12 cellular contexts compared by ENCODE assay signal in the genomic region with DNA sequence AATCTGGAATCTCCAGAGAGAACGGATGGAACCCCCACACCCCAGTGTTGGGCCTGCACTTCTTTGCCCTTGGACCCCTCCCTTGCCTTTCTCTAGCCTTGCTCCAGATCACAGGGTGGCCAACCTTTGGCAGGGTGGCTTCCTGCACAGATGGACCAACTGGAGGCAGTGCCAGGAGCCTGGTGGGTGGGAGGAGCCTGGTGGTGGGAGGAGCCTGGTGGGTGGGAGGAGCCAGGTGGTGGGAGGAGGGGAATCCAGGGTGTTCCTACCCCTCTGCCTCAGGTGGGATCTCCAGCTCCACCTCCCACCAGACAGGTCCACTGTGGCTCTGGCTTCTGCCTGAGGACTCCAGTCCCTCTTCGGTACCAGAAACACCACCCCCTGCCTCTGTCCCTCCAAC. TPM values are rescaled to one million over a fixed set of nuclear protein-coding genes. Genes with fewer than 3 reads are reported as not detected.
A peak's percentile ranks its signal among the peaks of the same experiment; 100 is the strongest.
DNase-seq lines count a peak whose midpoint lies in the region; ATAC-seq, FAIRE-seq and TF ChIP-seq lines count a peak whose summit lies in the region.
"Had no signal": no experiment of that assay in that cellular context is flagged by ENCODE, and none has a peak within 500 bp of the region (broad histone marks: within the 10 kb centered on the region; RNA-seq: fewer than 3 reads in every experiment).

No MANE protein-coding gene starts in this region.

- H3K9ac ChIP-seq in DND-41 (ENCODE audit: low read depth, low read length) (no peak overlapping the region), neural progenitor cell (no peak overlapping the region)
- H3K9ac ChIP-seq: KMS-11 had no signal

- H4K20me1 ChIP-seq in DND-41 (ENCODE audit: insufficient read depth, low read length) (no peaks in the 10 kb centered on the region), neural progenitor cell (ENCODE audit: low read depth) (no peaks in the 10 kb centered on the region)

- H2AFZ ChIP-seq in DND-41 (ENCODE audit: low read depth, low read length), result no peak overlapping the region
- H2AFZ ChIP-seq in neural progenitor cell (replicated peaks), result no peak overlapping the region

- H3K4me3 ChIP-seq in DND-41 (ENCODE audit: low read depth in 1 of 2, low read length in 2 of 2) (no peak overlapping the region), neural progenitor cell (no peak overlapping the region), foreskin fibroblast (ENCODE audit: low read depth in 1 of 2, low read length in 2 of 2) (no peak overlapping the region)
- H3K4me3 ChIP-seq: colonic mucosa had no signal

- TF ChIP-seq CTCF in DND-41 (IDR thresholded peaks at IDR 0.05; ENCODE audit: borderline replicate concordance, extremely low read depth, low read length, poor library complexity, severe bottlenecking), result no peak
- no peak for TF ChIP-seq CTCF in brain (conservative IDR thresholded peaks at IDR 0.05)
- no peak for TF ChIP-seq CTCF in neural progenitor cell (IDR thresholded peaks at IDR 0.05)
- TF ChIP-seq CTCF in foreskin fibroblast (IDR thresholded peaks at IDR 0.05; ENCODE audit: low read depth, low read length), result no peak

- H3K27ac Mint-ChIP-seq in brain (peak overlapping the region; percentile 87 to 97 (median 95)), neural progenitor cell (peak overlapping the region; percentile 54)

- H3K4me2 ChIP-seq in DND-41 (ENCODE audit: insufficient read depth, low read length) (no peak overlapping the region), neural progenitor cell (no peak overlapping the region)
- H3K4me2 ChIP-seq: KMS-11 had no signal

- H3K27me3 Mint-ChIP-seq in brain (peaks cover 8% of the 10 kb centered on the region), neural progenitor cell (ENCODE audit: insufficient read depth, low read depth) (peaks cover 5% of the 10 kb centered on the region)
- H3K27me3 Mint-ChIP-seq: natural killer cell treated with Interleukin-12 subunit alpha and Interleukin-12 subunit beta and Interleukin-15 and Interleukin-18, amount 100 ng/mL, for 72 hours had no signal

- H3K4me3 Mint-ChIP-seq in brain (no peak overlapping the region), neural progenitor cell (no peak overlapping the region)
- H3K4me3 Mint-ChIP-seq: natural killer cell treated with Interleukin-12 subunit alpha and Interleukin-12 subunit beta and Interleukin-15 and Interleukin-18, amount 100 ng/mL, for 72 hours had no signal

- peak; percentile 50 for DNase-seq in DND-41
- peak; percentile 28 for DNase-seq in NCI-H774 (lab: John Stamatoyannopoulos, UW)
- DNase-seq in neural progenitor cell (ENCODE audit: low spot score), result no peak
- DNase-seq in NCI-H1092 (lab: John Stamatoyannopoulos, UW), result no peak
- DNase-seq in foreskin fibroblast, result no peak
- no peak for DNase-seq in HPDE6-E6E7 (ENCODE audit: extremely low spot score)
- no peak for DNase-seq in HTR-8/SVneo (ENCODE audit: insufficient read length, low spot score)
- DNase-seq: colonic mucosa, hypothalamus had no signal

- H3K4me1 Mint-ChIP-seq in brain, result peaks cover 24% of the 10 kb centered on the region
- H3K4me1 Mint-ChIP-seq in neural progenitor cell, result peaks cover 21% of the 10 kb centered on the region

- H3K9me3 Mint-ChIP-seq in brain, result peaks cover 0 to 15% (median 2%) of the 10 kb centered on the region in 5 experiments
- H3K9me3 Mint-ChIP-seq in neural progenitor cell, result peaks cover 6% of the 10 kb centered on the region
- H3K9me3 Mint-ChIP-seq: natural killer cell treated with Interleukin-12 subunit alpha and Interleukin-12 subunit beta and Interleukin-15 and Interleukin-18, amount 100 ng/mL, for 72 hours had no signal

- H3F3A ChIP-seq in neural progenitor cell (ENCODE audit: low read depth), result peaks cover 29% of the 10 kb centered on the region

- H3K9me3 ChIP-seq in DND-41 (ENCODE audit: insufficient read depth, low read length, severe bottlenecking), result no peaks in the 10 kb centered on the region
- no peaks in the 10 kb centered on the region for H3K9me3 ChIP-seq in neural progenitor cell (ENCODE audit: low read depth)
- H3K9me3 ChIP-seq: colonic mucosa had no signal

- peak; percentile 77 for ATAC-seq in DND-41 (ENCODE audit: insufficient read depth, low read depth)

- H3K27ac ChIP-seq in DND-41 (ENCODE audit: low read length), result no peak overlapping the region
- no peak overlapping the region for H3K27ac ChIP-seq in neural progenitor cell
- H3K27ac ChIP-seq: KMS-11 had no signal

- H3K36me3 Mint-ChIP-seq in brain (peaks cover 8% of the 10 kb centered on the region), neural progenitor cell (peaks cover 2% of the 10 kb centered on the region)
- H3K36me3 Mint-ChIP-seq: natural killer cell treated with Interleukin-12 subunit alpha and Interleukin-12 subunit beta and Interleukin-15 and Interleukin-18, amount 100 ng/mL, for 72 hours had no signal

- H3K4me1 ChIP-seq in DND-41 (ENCODE audit: insufficient read depth, low read length) (no peaks in the 10 kb centered on the region), neural progenitor cell (peaks cover 10% of the 10 kb centered on the region)
- H3K4me1 ChIP-seq: colonic mucosa had no signal

- H3K36me3 ChIP-seq in DND-41 (ENCODE audit: insufficient read depth, low read length) (no peaks in the 10 kb centered on the region), neural progenitor cell (no peaks in the 10 kb centered on the region)
- H3K36me3 ChIP-seq: colonic mucosa had no signal

- H3K27me3 ChIP-seq in DND-41 (ENCODE audit: insufficient read depth, low read length, poor library complexity) (no peaks in the 10 kb centered on the region), neural progenitor cell (no peaks in the 10 kb centered on the region)
- H3K27me3 ChIP-seq: colonic mucosa had no signal

- no peaks in the 10 kb centered on the region for H3K79me2 ChIP-seq in DND-41 (ENCODE audit: insufficient read depth, low read length)
- no peaks in the 10 kb centered on the region for H3K79me2 ChIP-seq in neural progenitor cell (ENCODE audit: low read depth)

- FAIRE-seq in HTR-8/SVneo (lab: Jason Lieb, UNC), result no peak

RNA-seq across cellular contexts. Expression of a gene that starts 15.0 kb away (rescaled TPM):
- polyA plus RNA-seq in brain (ENCODE audit: insufficient read depth, low read depth, low replicate concordance), result 40.4 TPM
- 8.0 and 10.6 TPM in 2 replicates for total RNA-seq in neural progenitor cell (ENCODE audit: low replicate concordance)

RNA-seq across cellular contexts. Expression of a gene that starts 30.5 kb away (rescaled TPM):
- polyA plus RNA-seq in brain (ENCODE audit: insufficient read depth, low read depth, low replicate concordance), result 29.7 TPM
- 85.3 and 158 TPM in 2 replicates for total RNA-seq in neural progenitor cell (ENCODE audit: low replicate concordance)

RNA-seq across cellular contexts. Expression of a gene that starts 58.1 kb away (rescaled TPM):
- polyA plus RNA-seq in brain (ENCODE audit: insufficient read depth, low read depth, low replicate concordance), result 7.6 TPM
- total RNA-seq in neural progenitor cell (ENCODE audit: low replicate concordance), result 0.19 and 1.3 TPM in 2 replicates
- total RNA-seq: colonic mucosa had no signal

Comparison
In these comparisons a context has a peak if more than half of its experiments do, and no peak if none do; other contexts are left out.
1. DNase-seq: peak in DND-41 (single experiment) and NCI-H774 (single experiment); none in neural progenitor cell (single experiment), NCI-H1092 (single experiment), foreskin fibroblast (0 of 2), HPDE6-E6E7 (single experiment) and HTR-8/SVneo (single experiment).